Comparison of ENCODE assay signal across 14 cellular contexts in the genomic region with DNA sequence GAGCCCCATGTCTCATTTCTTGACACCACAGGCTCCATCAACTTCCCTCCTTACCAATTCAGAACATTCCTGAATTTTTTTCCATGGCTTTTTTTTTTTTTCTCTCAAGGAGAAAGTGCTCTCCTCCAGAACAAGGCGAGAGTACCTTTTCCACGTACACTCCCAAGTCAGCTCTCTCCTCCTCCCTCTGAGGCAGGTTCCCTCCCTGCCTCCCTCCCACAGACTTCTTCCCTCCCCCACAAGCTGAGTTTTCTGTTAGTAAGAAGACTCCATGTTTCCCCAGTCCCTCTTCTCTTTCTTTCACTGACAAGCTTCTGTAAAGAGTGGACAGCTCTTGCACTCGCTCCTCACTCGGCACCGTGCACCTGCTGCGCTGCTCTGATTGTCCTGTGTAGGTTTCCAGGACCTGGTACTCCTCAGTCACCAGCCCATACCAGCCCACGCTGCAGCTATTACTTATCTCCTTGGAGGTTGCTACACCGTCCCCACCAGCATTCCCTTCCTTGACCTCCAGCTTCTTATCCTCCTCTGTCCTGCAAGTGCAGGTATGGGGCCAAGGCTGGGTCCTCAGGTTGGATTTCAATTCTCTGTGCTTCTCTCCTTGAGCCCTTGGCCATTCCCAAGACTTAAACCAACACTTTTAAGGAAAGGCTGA. TPM values are rescaled to one million over a fixed set of nuclear protein-coding genes. Genes with fewer than 3 reads are reported as not detected.
A peak's percentile ranks its signal among the peaks of the same experiment; 100 is the strongest.
DNase-seq lines count a peak whose midpoint lies in the region; ATAC-seq and TF ChIP-seq lines count a peak whose summit lies in the region.
"Had no signal": no experiment of that assay in that cellular context is flagged by ENCODE, and none has a peak within 500 bp of the region (broad histone marks: within the 10 kb centered on the region; RNA-seq: fewer than 3 reads in every experiment).

No MANE protein-coding gene starts in this region.

- peaks cover 49% of the 10 kb centered on the region for H3K36me3 Mint-ChIP-seq in activated CD4-positive, alpha-beta T cell treated with anti-CD3 and anti-CD28 coated beads, Interleukin-2, amount 10 ng/mL, durations not matched to agents 7 days and 5 days (ENCODE audit: low read depth)
- peaks cover 13% of the 10 kb centered on the region for H3K36me3 Mint-ChIP-seq in endodermal cell (ENCODE audit: low read depth)

- peak overlapping the region; percentile 88 for H3K27ac ChIP-seq in OCI-LY1 (ENCODE audit: low read depth, low read length, poor library complexity, severe bottlenecking)
- peak overlapping the region in 3 of 4 donors; percentile 85 to 97 (median 87) for H3K27ac ChIP-seq in body of pancreas
- peak overlapping the region; percentile 36 to 96 (median 90) for H3K27ac ChIP-seq in spleen
- peak overlapping the region in 1 of 4 donors; percentile 6 for H3K27ac ChIP-seq in esophagus squamous epithelium
- H3K27ac ChIP-seq in endodermal cell (ENCODE audit: low read depth, low read length) = no peak overlapping the region
- H3K27ac ChIP-seq: dorsolateral prefrontal cortex, neutrophil had no signal

- peaks cover 4% of the 10 kb centered on the region for H3K36me3 ChIP-seq in OCI-LY1 (ENCODE audit: insufficient read depth, low read length)
- H3K36me3 ChIP-seq in body of pancreas (replicated peaks in 1 of 2; ENCODE audit: insufficient read depth in 1 of 2, low read depth in 2 of 2) = no peaks in the 10 kb centered on the region
- peaks cover 0 to 5% (median 0%) of the 10 kb centered on the region in 6 donors for H3K36me3 ChIP-seq in spleen
- H3K36me3 ChIP-seq in esophagus squamous epithelium = no peaks in the 10 kb centered on the region
- peaks cover 7% of the 10 kb centered on the region for H3K36me3 ChIP-seq in endodermal cell (ENCODE audit: control insufficient read depth, insufficient read depth, low read length)
- H3K36me3 ChIP-seq: ascending aorta, neutrophil had no signal

- TF ChIP-seq CTCF in OCI-LY1 (IDR thresholded peaks at IDR 0.05; ENCODE audit: low read length) (no peak), body of pancreas (IDR thresholded peaks at IDR 0.05) (no peak), spleen (IDR thresholded peaks at IDR 0.05 in 8 of 11, conservative IDR thresholded peaks at IDR 0.05 in 3 of 11) (no peak), esophagus squamous epithelium (IDR thresholded peaks at IDR 0.05) (no peak), endodermal cell (conservative IDR thresholded peaks at IDR 0.05) (no peak)

- no peak overlapping the region for H2AFZ ChIP-seq in OCI-LY1 (ENCODE audit: low read length)

- ATAC-seq in body of pancreas = no peak
- ATAC-seq: left ventricle myocardium superior had no signal

- peak overlapping the region; percentile 65 for H3K4me2 ChIP-seq in OCI-LY1 (ENCODE audit: low read length)

- CTCF ChIA-PET in activated CD4-positive, alpha-beta T cell treated with anti-CD3 and anti-CD28 coated beads, Interleukin-2, amount 10 ng/mL, durations not matched to agents 7 days and 5 days (lab: Charles Lee) = interaction anchor here (5.5 kb wide), 1 partner anchor 9 kb away, joined by 37 read pairs; no protein-coding TSS in a partner anchor

- peak overlapping the region; percentile 83 for H3K4me3 ChIP-seq in OCI-LY1 (ENCODE audit: low read depth, low read length, poor library complexity, severe bottlenecking)
- H3K4me3 ChIP-seq in body of pancreas = no peak overlapping the region
- peak overlapping the region in 2 of 8 donors; percentile 65 to 92 for H3K4me3 ChIP-seq in spleen
- H3K4me3 ChIP-seq in esophagus squamous epithelium = no peak overlapping the region
- H3K4me3 ChIP-seq in endodermal cell (ENCODE audit: low read length) = no peak overlapping the region
- H3K4me3 ChIP-seq: dorsolateral prefrontal cortex had no signal

- H3K4me1 ChIP-seq in OCI-LY1 (ENCODE audit: insufficient read depth, low read length, severe bottlenecking) (peaks cover 92% of the 10 kb centered on the region), body of pancreas (peaks cover 88% of the 10 kb centered on the region), spleen (peaks cover 48 to 94% (median 87%) of the 10 kb centered on the region in 6 donors), esophagus squamous epithelium (peaks cover 17 to 82% (median 35%) of the 10 kb centered on the region in 3 donors), endodermal cell (ENCODE audit: control insufficient read depth, insufficient read depth, low read length) (peaks cover 7% of the 10 kb centered on the region)

- H3K27me3 Mint-ChIP-seq in activated CD4-positive, alpha-beta T cell treated with anti-CD3 and anti-CD28 coated beads, Interleukin-2, amount 10 ng/mL, durations not matched to agents 7 days and 5 days = no peaks in the 10 kb centered on the region
- H3K27me3 Mint-ChIP-seq in endodermal cell (ENCODE audit: insufficient read depth) = peaks cover 4% of the 10 kb centered on the region

- H3K27me3 ChIP-seq in OCI-LY1 (ENCODE audit: insufficient read depth, low read length) (no peaks in the 10 kb centered on the region), body of pancreas (no peaks in the 10 kb centered on the region), spleen (replicated peaks in 1 of 7) (no peaks in the 10 kb centered on the region), esophagus squamous epithelium (no peaks in the 10 kb centered on the region), endodermal cell (ENCODE audit: control insufficient read depth, insufficient read depth, low read length, poor library complexity, severe bottlenecking) (no peaks in the 10 kb centered on the region)
- H3K27me3 ChIP-seq: ascending aorta, dorsolateral prefrontal cortex had no signal

- H4K20me1 ChIP-seq in OCI-LY1 (ENCODE audit: insufficient read depth, low read length) = no peaks in the 10 kb centered on the region

- intact Hi-C loops in body of pancreas (cut with DNase I) = no loop called here
- intact Hi-C loops in spleen (cut with DNase I; ENCODE audit: low total_unique reads) = loop anchor here (10.0 kb wide), 1 partner anchor 54 kb away; no protein-coding TSS in a partner anchor
- intact Hi-C loops in esophagus squamous epithelium (cut with DNase I) = no loop called here

- H3K4me1 Mint-ChIP-seq in activated CD4-positive, alpha-beta T cell treated with anti-CD3 and anti-CD28 coated beads, Interleukin-2, amount 10 ng/mL, durations not matched to agents 7 days and 5 days = peaks cover 79% of the 10 kb centered on the region
- H3K4me1 Mint-ChIP-seq in endodermal cell = peaks cover 59% of the 10 kb centered on the region

- no peaks in the 10 kb centered on the region for H3K9me2 ChIP-seq in OCI-LY1 (ENCODE audit: low read depth, low read length)

- 35 to 38% methylated on average over 8 of the region's 8 CpGs for WGBS in body of pancreas, 2 donors
- 84 to 93% (median 86%) methylated on average over 8 of the region's 8 CpGs for WGBS in spleen, 5 donors
- WGBS in esophagus squamous epithelium, 2 donors = 87 to 90% methylated on average over 8 of the region's 8 CpGs
- WGBS in endodermal cell (ENCODE audit: insufficient coverage in 1 of 2, insufficient read length in 1 of 2), 2 experiments = 91 to 100% methylated on average over 4 to 8 of the region's 8 CpGs

- H3K4me3 Mint-ChIP-seq in activated CD4-positive, alpha-beta T cell treated with anti-CD3 and anti-CD28 coated beads, Interleukin-2, amount 10 ng/mL, durations not matched to agents 7 days and 5 days = peak overlapping the region; percentile 88
- H3K4me3 Mint-ChIP-seq in endodermal cell = no peak overlapping the region

- H3K9ac ChIP-seq in OCI-LY1 (ENCODE audit: low read length) = peak overlapping the region; percentile 46; the same call in 1 of the 2 replicates
- no peak overlapping the region for H3K9ac ChIP-seq in endodermal cell (ENCODE audit: extremely low read depth, low read length, poor library complexity, severe bottlenecking)

- POLR2A ChIA-PET in activated CD4-positive, alpha-beta T cell treated with anti-CD3 and anti-CD28 coated beads, Interleukin-2, amount 10 ng/mL, durations not matched to agents 7 days and 5 days (lab: Charles Lee) = no interaction called here

- peaks cover 34% of the 10 kb centered on the region for H3K79me2 ChIP-seq in OCI-LY1 (ENCODE audit: insufficient read depth, low read length)

- TF ChIP-seq POLR2A in body of pancreas (IDR thresholded peaks at IDR 0.05) = no peak
- no peak for TF ChIP-seq POLR2A in spleen (IDR thresholded peaks at IDR 0.05)
- no peak for TF ChIP-seq POLR2A in esophagus squamous epithelium (IDR thresholded peaks at IDR 0.05)

- H3F3A ChIP-seq in OCI-LY1 (ENCODE audit: insufficient read depth, low read length) = no peaks in the 10 kb centered on the region; the same call in 1 of the 2 replicates

- no peak for DNase-seq in activated CD4-positive, alpha-beta T cell treated with anti-CD3 and anti-CD28 coated beads, Interleukin-2, amount 10 ng/mL, durations not matched to agents 7 days and 5 days
- DNase-seq in activated CD4-positive, alpha-beta T cell treated with anti-CD3 and anti-CD28 coated beads, Interleukin-2, amount 50 U/mL, for 4 hours = no peak
- DNase-seq in body of pancreas (peak in 1 of 4 donors; percentile 9), spleen (no peak), OCI-M2 (lab: John Stamatoyannopoulos, UW; ENCODE audit: unreplicated experiment) (no peak), esophagus squamous epithelium (lab: John Stamatoyannopoulos, UW) (no peak), endodermal cell (no peak)
- DNase-seq: dorsolateral prefrontal cortex, left ventricle myocardium superior, NCI-H524 treated with DMSO at 0.1 percent for 48 hours, T-helper 9 cell had no signal

- no peaks in the 10 kb centered on the region for H3K9me3 Mint-ChIP-seq in activated CD4-positive, alpha-beta T cell treated with anti-CD3 and anti-CD28 coated beads, Interleukin-2, amount 10 ng/mL, durations not matched to agents 7 days and 5 days
- H3K9me3 Mint-ChIP-seq in endodermal cell = no peaks in the 10 kb centered on the region

- H3K27ac Mint-ChIP-seq in activated CD4-positive, alpha-beta T cell treated with anti-CD3 and anti-CD28 coated beads, Interleukin-2, amount 10 ng/mL, durations not matched to agents 7 days and 5 days = peak overlapping the region; percentile 94
- no peak overlapping the region for H3K27ac Mint-ChIP-seq in endodermal cell

- no peaks in the 10 kb centered on the region for H3K9me3 ChIP-seq in OCI-LY1 (ENCODE audit: low read length)
- H3K9me3 ChIP-seq in body of pancreas = no peaks in the 10 kb centered on the region
- no peaks in the 10 kb centered on the region for H3K9me3 ChIP-seq in spleen
- no peaks in the 10 kb centered on the region for H3K9me3 ChIP-seq in esophagus squamous epithelium
- no peaks in the 10 kb centered on the region for H3K9me3 ChIP-seq in endodermal cell (ENCODE audit: control insufficient read depth, low read length)
- H3K9me3 ChIP-seq: ascending aorta, neutrophil had no signal

RNA-seq across cellular contexts. Expression of a gene that starts 3.8 kb away (rescaled TPM):
- total RNA-seq in activated CD4-positive, alpha-beta T cell treated with anti-CD3 and anti-CD28 coated beads, Interleukin-2, amount 10 ng/mL, durations not matched to agents 7 days and 5 days = 10 to 100 TPM; 64.5 to 65.6 TPM
- total RNA-seq in body of pancreas = 10 to 100 TPM; 35.6 to 37.6 TPM
- total RNA-seq in spleen = 10 to 100 TPM; 44.3 to 69.6 (median 53.6) TPM
- 10 to 100 TPM; 34.9 to 59.4 (median 39.3) TPM for polyA plus RNA-seq in spleen
- total RNA-seq in esophagus squamous epithelium = 1 to 10 TPM; 2.7 to 9.2 (median 4.0) TPM
- 10 to 100 TPM; 56.5 to 78.3 TPM for total RNA-seq in endodermal cell
- 21.7 TPM for polyA plus RNA-seq in endodermal cell (2013, experiment 1 of 2)
- polyA plus RNA-seq in endodermal cell (2013, experiment 2 of 2) = 23.8 TPM
